In genomic region chr17:34998205-34998604, GRCh38 we compare ENCODE assay signal across 8 cellular contexts. TPM values are rescaled to one million over a fixed set of nuclear protein-coding genes. Genes with fewer than 3 reads are reported as not detected.
DNase-seq lines count a peak whose midpoint lies in the region; ATAC-seq and TF ChIP-seq lines count a peak whose summit lies in the region.

No MANE protein-coding gene starts in this region.

- H3K9me2 ChIP-seq in SU-DHL-6 (replicated peaks; ENCODE audit: insufficient read depth, low read length): no peaks in the 10 kb centered on the region

- DNase-seq in GDM1 (lab: John Stamatoyannopoulos, UW) (peak; percentile 61), HT-29 (ENCODE audit: low spot score) (peak; percentile 93), Right ventricle myocardium superior (peak; percentile 84), prostate gland (ENCODE audit: low spot score) (peak; percentile 49), upper lobe of right lung (peak; percentile 77)
- peak; percentile 78 for DNase-seq in activated naive CD8-positive, alpha-beta T cell treated with anti-CD3 and anti-CD28 coated beads for 36 hours

- no peaks in the 10 kb centered on the region for H3K9me3 Mint-ChIP-seq in activated naive CD8-positive, alpha-beta T cell treated with anti-CD3 and anti-CD28 coated beads for 36 hours

- no peak overlapping the region for H3K4me2 ChIP-seq in SU-DHL-6 (ENCODE audit: low read depth, low read length, poor library complexity, severe bottlenecking)

- H3K79me2 ChIP-seq in SU-DHL-6 (ENCODE audit: insufficient read depth, low read length): no peaks in the 10 kb centered on the region

- peaks cover 3% of the 10 kb centered on the region for H3K4me1 Mint-ChIP-seq in activated naive CD8-positive, alpha-beta T cell treated with anti-CD3 and anti-CD28 coated beads for 36 hours

- H3K4me1 ChIP-seq in prostate gland (replicated peaks): peaks cover 25% of the 10 kb centered on the region
- H3K4me1 ChIP-seq in upper lobe of right lung: peaks cover 13% of the 10 kb centered on the region

- 64% methylated on average over 5 of the region's 5 CpGs for WGBS in prostate gland

- peak; percentile 86 for ATAC-seq in Right ventricle myocardium superior (ENCODE audit: poor library complexity)
- peak; percentile 89 for ATAC-seq in upper lobe of right lung
- ATAC-seq in HG03460 (IDR thresholded peaks at IDR 0.05; ENCODE audit: unreplicated experiment): no peak

- no peaks in the 10 kb centered on the region for H4K20me1 ChIP-seq in SU-DHL-6 (ENCODE audit: low read depth, low read length)

- H3K27ac Mint-ChIP-seq in activated naive CD8-positive, alpha-beta T cell treated with anti-CD3 and anti-CD28 coated beads for 36 hours: no peak overlapping the region

- TF ChIP-seq CTCF in SU-DHL-6 (IDR thresholded peaks at IDR 0.05; ENCODE audit: insufficient read depth, low read length, poor library complexity, severe bottlenecking): peak; percentile 28
- TF ChIP-seq CTCF in prostate gland (IDR thresholded peaks at IDR 0.05): peak in 3 of 4 experiments; percentile 61 to 72 (median 72)
- peak; percentile 56 for TF ChIP-seq CTCF in upper lobe of right lung (IDR thresholded peaks at IDR 0.05)

- no peak overlapping the region for H3K9ac ChIP-seq in SU-DHL-6 (ENCODE audit: low read length)

- no peaks in the 10 kb centered on the region for H3K27me3 Mint-ChIP-seq in activated naive CD8-positive, alpha-beta T cell treated with anti-CD3 and anti-CD28 coated beads for 36 hours

- no peak overlapping the region for H3K4me3 Mint-ChIP-seq in activated naive CD8-positive, alpha-beta T cell treated with anti-CD3 and anti-CD28 coated beads for 36 hours

- H3K36me3 Mint-ChIP-seq in activated naive CD8-positive, alpha-beta T cell treated with anti-CD3 and anti-CD28 coated beads for 36 hours: peaks cover 5% of the 10 kb centered on the region

- H2AFZ ChIP-seq in SU-DHL-6 (ENCODE audit: low read depth, low read length, severe bottlenecking): no peak overlapping the region

- no peak for TF ChIP-seq POLR2A in prostate gland (IDR thresholded peaks at IDR 0.05)

- H3K36me3 ChIP-seq in SU-DHL-6 (ENCODE audit: low read length) (no peaks in the 10 kb centered on the region), prostate gland (no peaks in the 10 kb centered on the region), upper lobe of right lung (peaks cover 57% of the 10 kb centered on the region)

- intact Hi-C loops in Right ventricle myocardium superior (cut with DNase I): loop anchor here (10.0 kb wide), 1 partner anchor 117 kb away; the partner anchor contains the start of gene RAD51D
- intact Hi-C loops in prostate gland (cut with DNase I): no loop called here
- intact Hi-C loops in upper lobe of right lung (cut with DNase I): no loop called here

- no peaks in the 10 kb centered on the region for H3F3A ChIP-seq in SU-DHL-6 (ENCODE audit: insufficient read depth)

- no peaks in the 10 kb centered on the region for H3K27me3 ChIP-seq in SU-DHL-6 (ENCODE audit: low read length)
- H3K27me3 ChIP-seq in prostate gland (replicated peaks; ENCODE audit: insufficient read depth): no peaks in the 10 kb centered on the region
- H3K27me3 ChIP-seq in upper lobe of right lung: no peaks in the 10 kb centered on the region

- H3K9me3 ChIP-seq in SU-DHL-6 (ENCODE audit: insufficient read depth, low read length): no peaks in the 10 kb centered on the region
- H3K9me3 ChIP-seq in prostate gland: no peaks in the 10 kb centered on the region
- no peaks in the 10 kb centered on the region for H3K9me3 ChIP-seq in upper lobe of right lung

- H3K4me3 ChIP-seq in SU-DHL-6 (ENCODE audit: insufficient read depth, low read length, poor library complexity, severe bottlenecking): no peak overlapping the region
- no peak overlapping the region for H3K4me3 ChIP-seq in prostate gland
- H3K4me3 ChIP-seq in upper lobe of right lung: no peak overlapping the region

- H3K27ac ChIP-seq in SU-DHL-6 (ENCODE audit: low read depth, low read length): no peak overlapping the region
- H3K27ac ChIP-seq in prostate gland: peak overlapping the region; percentile 84 to 92
- H3K27ac ChIP-seq in upper lobe of right lung: peak overlapping the region; percentile 42

RNA-seq across cellular contexts. Expression of gene LIG3, which starts 17.9 kb away (rescaled TPM):
- total RNA-seq in HT-29 (2014; rRNA removed; shearing (Covaris generic)): 107 and 110 TPM in 2 replicates
- 10 to 100 TPM; 43.5 to 45.7 TPM for total RNA-seq in activated naive CD8-positive, alpha-beta T cell treated with anti-CD3 and anti-CD28 coated beads for 36 hours
- total RNA-seq in Right ventricle myocardium superior (15.2 TPM), prostate gland (10 to 100 TPM; 49.2 to 54.0 TPM), upper lobe of right lung (29.7 TPM)

RNA-seq across cellular contexts. Expression of gene ZNF830, which starts 36.9 kb away (rescaled TPM):
- 12.7 and 17.1 TPM in 2 replicates for total RNA-seq in HT-29 (2014; rRNA removed; shearing (Covaris generic))
- 10 to 100 TPM; 18.9 to 21.6 TPM for total RNA-seq in activated naive CD8-positive, alpha-beta T cell treated with anti-CD3 and anti-CD28 coated beads for 36 hours
- 8.9 TPM for total RNA-seq in Right ventricle myocardium superior
- 10 to 100 TPM; 15.0 to 21.0 TPM for total RNA-seq in prostate gland
- total RNA-seq in upper lobe of right lung: 19.6 TPM

RNA-seq across cellular contexts. Expression of gene CCT6B, which starts 36.9 kb away (rescaled TPM):
- total RNA-seq in HT-29 (2014; rRNA removed; shearing (Covaris generic)): 0.61 and 0.76 TPM in 2 replicates
- 1 to 10 TPM; 1.8 to 1.9 TPM for total RNA-seq in activated naive CD8-positive, alpha-beta T cell treated with anti-CD3 and anti-CD28 coated beads for 36 hours
- 1.8 TPM for total RNA-seq in Right ventricle myocardium superior
- 10 to 100 TPM in 1 of 2 donors, 1 to 10 TPM in 1; 7.1 to 11.9 TPM for total RNA-seq in prostate gland
- 1.7 TPM for total RNA-seq in upper lobe of right lung
